In the genomic region with DNA sequence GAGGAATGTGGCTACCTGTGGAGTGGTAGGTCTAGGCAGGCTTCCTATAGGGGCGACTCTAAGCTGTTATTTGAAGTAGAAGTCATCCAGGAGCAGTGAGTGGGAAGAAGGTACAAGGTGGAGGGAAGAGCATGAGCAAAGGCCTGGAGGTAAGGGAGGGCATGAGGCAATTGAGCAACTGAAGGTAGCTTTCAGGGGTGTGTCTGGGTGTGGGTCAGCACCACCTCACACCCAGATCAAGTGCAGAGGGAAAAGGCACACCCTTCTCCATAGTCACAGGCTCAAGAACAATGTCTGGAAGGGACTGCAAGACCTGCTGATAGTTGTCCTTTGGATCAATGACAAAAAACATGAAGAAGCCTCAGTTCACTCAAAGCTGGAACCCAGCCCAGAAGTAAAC, we compare ENCODE assay signal across 25 cellular contexts. TPM values are rescaled to one million over a fixed set of nuclear protein-coding genes. Genes with fewer than 3 reads are reported as not detected.
DNase-seq lines count a peak whose midpoint lies in the region; ATAC-seq, FAIRE-seq and TF ChIP-seq lines count a peak whose summit lies in the region.
"Had no signal": no experiment of that assay in that cellular context is flagged by ENCODE, and none has a peak within 500 bp of the region (broad histone marks: within the 10 kb centered on the region; RNA-seq: fewer than 3 reads in every experiment).

No MANE protein-coding gene starts in this region.

- no peaks in the 10 kb centered on the region for H3K27me3 ChIP-seq in H1 (replicated peaks in 1 of 4; ENCODE audit: control insufficient read depth in 3 of 4, extremely low read depth in 1 of 4, insufficient read depth in 3 of 4, low read length in 3 of 4)
- peaks cover 0 to 5% (median 0%) of the 10 kb centered on the region in 4 donors for H3K27me3 ChIP-seq in esophagus squamous epithelium
- H3K27me3 ChIP-seq in CD4-positive, alpha-beta T cell (ENCODE audit: control insufficient read depth, insufficient read depth, low read length), result no peaks in the 10 kb centered on the region

- no peaks in the 10 kb centered on the region for H3K9me3 ChIP-seq in H1 (ENCODE audit: insufficient read depth in 2 of 2, low read depth in 1 of 2, low read length in 1 of 2)
- no peaks in the 10 kb centered on the region for H3K9me3 ChIP-seq in esophagus squamous epithelium
- no peaks in the 10 kb centered on the region for H3K9me3 ChIP-seq in CD4-positive, alpha-beta T cell (ENCODE audit: control insufficient read depth, low read length)
- H3K9me3 ChIP-seq: A549, HAP-1 had no signal

- H3K27ac ChIP-seq in H1 (ENCODE audit: low read depth, low read length) (no peak overlapping the region), esophagus squamous epithelium (peak overlapping the region; percentile 61 to 89 (median 68))
- H3K27ac ChIP-seq in CD4-positive, alpha-beta T cell (ENCODE audit: low read depth, low read length), result no peak overlapping the region
- H3K27ac ChIP-seq: 22Rv1, A549, C4-2B, HL-60 had no signal

- H2BK12ac ChIP-seq in H1 (ENCODE audit: low read depth, low read length), result no peak overlapping the region

- no peak overlapping the region for H4K91ac ChIP-seq in H1 (replicated peaks; ENCODE audit: insufficient read length, low read length)

- H2BK20ac ChIP-seq in H1 (ENCODE audit: low read length), result no peak overlapping the region

- no peak overlapping the region for H3K4ac ChIP-seq in H1 (replicated peaks; ENCODE audit: insufficient read length, low read depth, low read length)

- no peak overlapping the region for H3K14ac ChIP-seq in H1 (ENCODE audit: insufficient read length)

- no peak overlapping the region for H4K8ac ChIP-seq in H1 (ENCODE audit: extremely low read depth, insufficient read depth, low read length)

- H4K20me1 ChIP-seq in H1 (replicated peaks in 1 of 2; ENCODE audit: control insufficient read depth in 1 of 2, insufficient read depth in 2 of 2, low read length in 2 of 2), result no peaks in the 10 kb centered on the region

- no peak overlapping the region for H3K4me2 ChIP-seq in H1 (ENCODE audit: insufficient read depth in 1 of 2, low read depth in 2 of 2, low read length in 2 of 2)
- H3K4me2 ChIP-seq: A549 had no signal

- intact Hi-C loops in esophagus squamous epithelium (cut with DNase I) (no loop called here), cardiac septum (cut with DNase I) (no loop called here)
- intact Hi-C loops in CD4-positive, alpha-beta T cell (cut with DNase I, micrococcal nuclease), result no loop called here

- TF ChIP-seq POLR2A in H1 (IDR thresholded peaks at IDR 0.05; ENCODE audit: control extremely low read depth in 1 of 2, low read depth in 2 of 2, low read length in 2 of 2) (no peak), esophagus squamous epithelium (IDR thresholded peaks at IDR 0.05) (no peak)

- no peak for FAIRE-seq in H1 (lab: Jason Lieb, UNC)
- FAIRE-seq: A549, GM12878, K562 had no signal

- TF ChIP-seq CTCF in H1 (IDR thresholded peaks at IDR 0.05; ENCODE audit: control extremely low read depth in 1 of 3, insufficient read depth in 1 of 3, low read depth in 1 of 3, low read length in 3 of 3) (no peak), esophagus squamous epithelium (IDR thresholded peaks at IDR 0.05) (no peak)
- no peak for TF ChIP-seq CTCF in CD4-positive, alpha-beta T cell (IDR thresholded peaks at IDR 0.05)

- POLR2A ChIA-PET in H1 (lab: Charles Lee; ENCODE audit: partially characterized antibody), result no interaction called here
- POLR2A ChIA-PET in CD4-positive, alpha-beta T cell (lab: Charles Lee), result no interaction called here

- H3K36me3 ChIP-seq in H1 (ENCODE audit: control insufficient read depth in 2 of 4, insufficient read depth in 4 of 4, low read length in 3 of 4) (no peaks in the 10 kb centered on the region), esophagus squamous epithelium (no peaks in the 10 kb centered on the region)
- H3K36me3 ChIP-seq: HAP-1 had no signal

- H3K23ac ChIP-seq in H1 (ENCODE audit: insufficient read length), result no peak overlapping the region

- H2BK120ac ChIP-seq in H1 (replicated peaks; ENCODE audit: low read depth, low read length), result no peak overlapping the region

- no peaks in the 10 kb centered on the region for H3K36me3 Mint-ChIP-seq in CD4-positive, alpha-beta T cell (ENCODE audit: low read depth)
- H3K36me3 Mint-ChIP-seq: CD4-positive, alpha-beta memory T cell had no signal

- H3K56ac ChIP-seq in H1 (replicated peaks; ENCODE audit: insufficient read length, low read depth, low read length), result no peak overlapping the region

- peaks cover 0 to 4% (median 0%) of the 10 kb centered on the region in 4 experiments; a peak in 1 of 7 replicates for H3K4me1 ChIP-seq in H1 (replicated peaks in 1 of 4; ENCODE audit: control insufficient read depth in 3 of 4, insufficient read depth in 4 of 4, low read length in 3 of 4)
- peaks cover 11 to 82% (median 14%) of the 10 kb centered on the region in 3 donors for H3K4me1 ChIP-seq in esophagus squamous epithelium
- H3K4me1 ChIP-seq: A549, HAP-1 had no signal

- no peaks in the 10 kb centered on the region for H3K79me1 ChIP-seq in H1 (ENCODE audit: low read depth, low read length)

- H2AFZ ChIP-seq in H1 (ENCODE audit: low read length), result no peak overlapping the region

- peaks cover 10% of the 10 kb centered on the region for H3K27me3 Mint-ChIP-seq in CD4-positive, alpha-beta T cell

- H3K4me1 Mint-ChIP-seq in CD4-positive, alpha-beta T cell (ENCODE audit: low read depth), result no peaks in the 10 kb centered on the region
- H3K4me1 Mint-ChIP-seq: CD4-positive, alpha-beta memory T cell had no signal

- DNase-seq in DMS 273 (lab: John Stamatoyannopoulos, UW; ENCODE audit: unreplicated experiment), result peak; percentile 43
- no peak for DNase-seq in DMS 273 treated with DMSO at 0.1 percent for 48 hours (lab: John Stamatoyannopoulos, UW)
- no peak for DNase-seq in H1 (ENCODE audit: low read depth in 1 of 2, low spot score in 2 of 2)
- no peak for DNase-seq in esophagus squamous epithelium (lab: John Stamatoyannopoulos, UW)
- DNase-seq in CD4-positive, alpha-beta T cell, result no peak
- DNase-seq in cardiac septum (ENCODE audit: low spot score), result no peak
- no peak for DNase-seq in NCI-H345 treated with DMSO at 0.1 percent for 48 hours (lab: John Stamatoyannopoulos, UW; ENCODE audit: unreplicated experiment)
- DNase-seq: AML-193; CD4-positive, alpha-beta memory T cell; DMS53; DND-41; EL; HFFc6; IMR-90 had no signal

- no peak overlapping the region for H2BK15ac ChIP-seq in H1 (ENCODE audit: low read length)

- no peak overlapping the region for H3K4me3 Mint-ChIP-seq in CD4-positive, alpha-beta T cell
- H3K4me3 Mint-ChIP-seq: CD4-positive, alpha-beta memory T cell; HFFc6 had no signal

- no peak for TF ChIP-seq EP300 in H1 (IDR thresholded peaks at IDR 0.05; ENCODE audit: borderline replicate concordance in 1 of 2, low read depth in 2 of 2, low read length in 2 of 2)

- no peak overlapping the region for H3K27ac Mint-ChIP-seq in CD4-positive, alpha-beta T cell
- H3K27ac Mint-ChIP-seq: CD4-positive, alpha-beta memory T cell; HFFc6 had no signal

- CTCF ChIA-PET in H1 (lab: Charles Lee; ENCODE audit: partially characterized antibody), result interaction anchor here (1.3 kb wide), 1 partner anchor 45 kb away, joined by 4 read pairs; no protein-coding TSS in a partner anchor
- CTCF ChIA-PET in CD4-positive, alpha-beta T cell (lab: Charles Lee), result no interaction called here

- no peaks in the 10 kb centered on the region for H3K9me3 Mint-ChIP-seq in CD4-positive, alpha-beta T cell

- no peak overlapping the region for H2AK5ac ChIP-seq in H1 (ENCODE audit: low read depth, low read length)

- H3K9ac ChIP-seq in H1 (replicated peaks in 1 of 4; ENCODE audit: extremely low read depth in 1 of 4, low read depth in 3 of 4, low read length in 3 of 4), result no peak overlapping the region

- H3K23me2 ChIP-seq in H1 (ENCODE audit: low read depth, low read length), result no peaks in the 10 kb centered on the region

- no peak overlapping the region for H4K5ac ChIP-seq in H1 (ENCODE audit: insufficient read length, low read depth, low read length)

- no peak for TF ChIP-seq RAD21 in H1 (IDR thresholded peaks at IDR 0.05 in 1 of 2, conservative IDR thresholded peaks at IDR 0.05 in 1 of 2; ENCODE audit: low read depth in 2 of 2, low read length in 2 of 2)

- ATAC-seq in CD4-positive, alpha-beta T cell (ENCODE audit: poor library complexity), result no peak
- ATAC-seq: A549, GM12878, K562 had no signal

- H3K18ac ChIP-seq in H1 (ENCODE audit: extremely low read depth, low read length), result no peak overlapping the region

- no peaks in the 10 kb centered on the region for H3K79me2 ChIP-seq in H1 (ENCODE audit: control insufficient read depth in 1 of 2, insufficient read depth in 2 of 2, low read length in 2 of 2)

- 42% methylated on average over 1 of the region's 1 CpG; no CpG with 5 or more reads in 1 of the 2 experiments for WGBS in H1 (ENCODE audit: extremely low coverage in 1 of 2, insufficient coverage in 1 of 2, insufficient read length in 1 of 2, insufficient replicate concordance in 2 of 2, low coverage in 1 of 2, low lambda C conversion rate in 2 of 2, missing lambda C conversion rate in 1 of 2), 2 experiments
- 30 to 45% methylated on average over 1 of the region's 1 CpG for WGBS in esophagus squamous epithelium, 2 donors

- no peak overlapping the region for H2BK5ac ChIP-seq in H1 (ENCODE audit: low read depth, low read length)

- H3K4me3 ChIP-seq in H1 (ENCODE audit: extremely low read depth in 1 of 4, insufficient read depth in 2 of 4, low read depth in 3 of 4, low read length in 4 of 4) (no peak overlapping the region), esophagus squamous epithelium (no peak overlapping the region)
- H3K4me3 ChIP-seq: A549, GM12878, HAP-1, K562 had no signal

TF ChIP-seq in H1, 55 proteins besides CTCF, POLR2A, EP300 and RAD21:
- no peak for TF ChIP-seq SP1 (IDR thresholded peaks at IDR 0.05; ENCODE audit: low read depth, low read length)
- TF ChIP-seq NANOG (IDR thresholded peaks at IDR 0.05; ENCODE audit: insufficient read depth, low read depth, low read length, poor library complexity, severe bottlenecking), result no peak
- TF ChIP-seq TEAD4 (IDR thresholded peaks at IDR 0.05; ENCODE audit: low read depth, low read length), result 0 out of 2 replicates have a peak, but pooled peaks have one; percentile 28
- no peak for TF ChIP-seq PHF8 (conservative IDR thresholded peaks at IDR 0.05; ENCODE audit: low read depth, low read length)

RNA-seq across cellular contexts. Expression of gene IRX6, which starts 46.5 kb away (rescaled TPM):
- total RNA-seq in H1 (2021; fragmentation: NEBNext Ultra II Directional; extraction: Animal tissue kit (Norgen Biotek cat#: 25700)), result 0.55 and 0.61 TPM in 2 replicates
- not detected in 2 replicates for polyA plus RNA-seq in H1 (2011; rRNA removed)
- 0.03 TPM for polyA plus RNA-seq in H1 (2011; cell fraction: cytosol; rRNA removed)
- not detected for polyA plus RNA-seq in H1 (2011; cell fraction: nucleus; rRNA removed)
- polyA plus RNA-seq in H1 (2012, experiment 1 of 2), result not detected in 4 replicates
- not detected for polyA plus RNA-seq in H1 (2012, experiment 2 of 2)
- polyA plus RNA-seq in H1 (2013, experiment 1 of 2), result 0.08 TPM
- polyA plus RNA-seq in H1 (2013, experiment 2 of 2), result 0.09 TPM
- polyA minus RNA-seq in H1 (2011; rRNA and poly(A)+ RNA removed), result not detected in 2 replicates
- not detected for polyA minus RNA-seq in H1 (2011; cell fraction: cytosol; rRNA and poly(A)+ RNA removed)
- polyA minus RNA-seq in H1 (2011; cell fraction: nucleus; rRNA and poly(A)+ RNA removed), result not detected
- total RNA-seq in esophagus squamous epithelium, result under 1 TPM; 0.18 to 0.91 (median 0.56) TPM
- not detected for total RNA-seq in CD4-positive, alpha-beta T cell
- total RNA-seq in cardiac septum, result 37.1 TPM
- total RNA-seq: CD4-positive, alpha-beta memory T cell; G401; GM12878; H4; HFFc6; HT1080; IMR-90 had no signal
- polyA plus RNA-seq: A549; BJ; CD4-positive, alpha-beta memory T cell; GM12878; IMR-90 had no signal

Comparison
In these comparisons a context has a peak if more than half of its experiments do, and no peak if none do; other contexts are left out.
1. H3K27ac ChIP-seq: peak in esophagus squamous epithelium (4 of 4); none in H1 (single experiment) and CD4-positive, alpha-beta T cell (single experiment).
2. RNA of gene IRX6, which starts 46.5 kb away (total RNA-seq): 37.1 TPM in cardiac septum (single experiment); 0.18 to 0.91 TPM in esophagus squamous epithelium, 0.55 to 0.61 TPM in H1 and not detected in CD4-positive, alpha-beta T cell; every median in the first group is over 10 times any median in the second.